Comparison of ENCODE assay signal across 8 cellular contexts in the genomic region with DNA sequence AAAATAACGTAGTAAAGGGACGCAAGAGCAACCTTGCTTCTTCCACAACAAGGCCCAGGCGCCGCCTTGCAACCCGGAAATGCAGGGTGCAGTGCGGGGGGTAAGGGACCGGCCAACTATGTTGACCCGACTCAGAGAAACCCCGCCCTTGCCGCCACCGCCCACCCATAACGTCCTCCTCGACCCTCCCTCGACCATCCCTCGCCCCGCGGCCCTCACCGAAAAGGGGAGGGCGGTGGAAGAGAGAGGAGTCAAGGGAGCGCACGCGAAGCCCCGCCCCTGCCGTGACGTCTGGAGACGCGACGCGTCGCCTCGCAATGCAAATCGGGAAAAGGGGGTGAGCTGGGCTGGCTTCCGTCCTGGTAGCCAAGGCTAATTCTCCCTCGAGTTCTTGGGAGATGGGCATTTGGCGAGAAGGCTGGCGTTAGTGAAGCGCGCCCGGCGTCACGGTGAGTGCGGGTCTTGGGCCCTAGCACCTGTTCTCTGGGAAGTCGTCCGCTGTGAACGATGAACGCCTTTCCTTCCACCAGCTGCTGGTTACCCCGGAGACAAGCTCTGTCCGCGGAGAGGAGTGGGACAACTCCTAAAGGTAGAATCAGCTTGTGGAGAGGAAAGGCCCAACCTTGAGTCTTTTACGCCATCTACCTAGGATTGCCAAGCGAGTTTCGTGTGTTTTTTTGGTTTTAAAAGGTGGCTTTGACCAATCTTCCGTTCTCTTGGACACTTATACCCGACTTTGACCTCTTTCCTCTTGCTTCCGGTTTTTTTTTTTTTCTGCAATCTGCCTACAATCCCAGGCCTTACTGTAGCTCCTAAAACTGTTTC. TPM values are rescaled to one million over a fixed set of nuclear protein-coding genes. Genes with fewer than 3 reads are reported as not detected.
DNase-seq lines count a peak whose midpoint lies in the region; ATAC-seq and TF ChIP-seq lines count a peak whose summit lies in the region.

A gene (plus strand): TSS at position 340 of the 825 bp plus-strand sequence. CDS start 14,669 bp downstream, outside the sequence.

- H3K4me3 ChIP-seq in Panc1 (ENCODE audit: low read depth in 2 of 2, low read length in 2 of 2) (peak within 1 kb of the TSS; percentile 90 to 96), esophagus (ENCODE audit: low read depth in 1 of 2, low read length in 2 of 2) (peak within 1 kb of the TSS; percentile 77 to 98), mucosa of stomach (ENCODE audit: low read length) (peak within 1 kb of the TSS; percentile 79)

- peaks cover 10% of the 10 kb centered on the region; the same call in 1 of the 2 replicates for H3K4me1 ChIP-seq in Panc1 (ENCODE audit: control insufficient read depth, insufficient read depth, low read length)
- H3K4me1 ChIP-seq in esophagus (ENCODE audit: control insufficient read depth in 2 of 2, insufficient read depth in 2 of 2, low read length in 1 of 2), result peaks cover 0 to 1% of the 10 kb centered on the region in 2 donors
- no peaks in the 10 kb centered on the region for H3K4me1 ChIP-seq in mucosa of stomach (ENCODE audit: control insufficient read depth, insufficient read depth, low read length)

- intact Hi-C loops in Panc1 (cut with micrococcal nuclease; ENCODE audit: unreplicated experiment), result no loop called here

- no peak for TF ChIP-seq CTCF in Panc1 (IDR thresholded peaks at IDR 0.05)

- no peaks in the 10 kb centered on the region for H3K9me3 ChIP-seq in Panc1 (ENCODE audit: control insufficient read depth, insufficient read depth, low read depth, low read length)
- no peaks in the 10 kb centered on the region for H3K9me3 ChIP-seq in esophagus (ENCODE audit: control insufficient read depth in 2 of 2, insufficient read depth in 1 of 2, low read depth in 1 of 2, low read length in 1 of 2)
- no peaks in the 10 kb centered on the region for H3K9me3 ChIP-seq in mucosa of stomach (ENCODE audit: control insufficient read depth, low read length)

- POLR2A ChIA-PET in Panc1 (lab: Charles Lee), result interaction anchor here (0.6 to 0.7 kb wide), 5 partner anchors 42 to 1434 kb away, joined by 3 to 10 read pairs (median 5); no protein-coding TSS in a partner anchor

- WGBS in esophagus, 2 donors, result 1% methylated on average over 55 of the region's 55 CpGs

- ATAC-seq in GM21723 (IDR thresholded peaks at IDR 0.05; ENCODE audit: unreplicated experiment), result peak; percentile 92
- peak; percentile 99 for ATAC-seq in Panc1
- peak; percentile 97 for ATAC-seq in activated T-cell treated with anti-CD3 and anti-CD28 coated beads, Interleukin-2, amount 50 U/mL, for 4 hours

- BruUV-seq in Panc1 (replicated peaks; lab: Mats Ljungman, UMichigan), result TSS peak; percentile 93

- no peaks in the 10 kb centered on the region for H3K9me3 Mint-ChIP-seq in activated T-cell treated with anti-CD3 and anti-CD28 coated beads, Interleukin-2, amount 50 U/mL, for 4 hours

- H3K9ac ChIP-seq in mucosa of stomach (ENCODE audit: low read length), result peak within 1 kb of the TSS; percentile 88

- CTCF ChIA-PET in Panc1 (lab: Charles Lee), result no interaction called here

- peaks cover 36% of the 10 kb centered on the region for H3K4me1 Mint-ChIP-seq in activated T-cell treated with anti-CD3 and anti-CD28 coated beads, Interleukin-2, amount 50 U/mL, for 4 hours (ENCODE audit: low read depth)

- no peaks in the 10 kb centered on the region for H3K27me3 ChIP-seq in Panc1 (ENCODE audit: control insufficient read depth, insufficient read depth, low read length)
- H3K27me3 ChIP-seq in esophagus (ENCODE audit: control insufficient read depth in 1 of 2, insufficient read depth in 2 of 2, low read length in 2 of 2), result no peaks in the 10 kb centered on the region
- H3K27me3 ChIP-seq in mucosa of stomach (ENCODE audit: control insufficient read depth, insufficient read depth, low read length), result no peaks in the 10 kb centered on the region

- H3K36me3 Mint-ChIP-seq in activated T-cell treated with anti-CD3 and anti-CD28 coated beads, Interleukin-2, amount 50 U/mL, for 4 hours (ENCODE audit: insufficient read depth), result peaks cover 4% of the 10 kb centered on the region

- H3K36me3 ChIP-seq in Panc1 (ENCODE audit: control insufficient read depth, insufficient read depth, low read length) (no peaks in the 10 kb centered on the region), esophagus (ENCODE audit: control insufficient read depth in 2 of 2, insufficient read depth in 2 of 2, low read length in 1 of 2) (no peaks in the 10 kb centered on the region), mucosa of stomach (ENCODE audit: control insufficient read depth, insufficient read depth, low read length) (no peaks in the 10 kb centered on the region)

- in situ Hi-C loops in Panc1 (cut with HindIII; ENCODE audit: low pct_unique_long_range_greater_than_20kb, low sequenced_read_pairs), result no loop called here

- DNase-seq in DMS53 (lab: John Stamatoyannopoulos, UW) (peak; percentile 99), KG1 (lab: John Stamatoyannopoulos, UW) (peak; percentile 94), Panc1 (ENCODE audit: low read depth, low spot score) (peak; percentile 93)
- peak; percentile 88 for DNase-seq in activated T-cell treated with anti-CD3 and anti-CD28 coated beads, Interleukin-2, amount 50 U/mL, for 4 hours
- peak; percentile 83 to 85 for DNase-seq in stimulated activated CD8-positive, alpha-beta memory T cell treated with anti-CD3 and anti-CD28 coated beads, Interleukin-7, amount 100 ng/mL, for 1 hour (ENCODE audit: low read depth in 2 of 2)

- H3K27ac ChIP-seq in Panc1 (ENCODE audit: low read length) (peak within 1 kb of the TSS; percentile 98), esophagus (ENCODE audit: low read depth in 2 of 2, low read length in 1 of 2) (peak within 1 kb of the TSS; percentile 91 to 98)

- H3K27me3 Mint-ChIP-seq in activated T-cell treated with anti-CD3 and anti-CD28 coated beads, Interleukin-2, amount 50 U/mL, for 4 hours (ENCODE audit: low read depth), result no peaks in the 10 kb centered on the region

- peak within 1 kb of the TSS; percentile 99 for H3K4me3 Mint-ChIP-seq in activated T-cell treated with anti-CD3 and anti-CD28 coated beads, Interleukin-2, amount 50 U/mL, for 4 hours

RNA-seq across cellular contexts. Expression of the gene that starts here (rescaled TPM):
- 57.3 TPM for total RNA-seq in Panc1 (2021; ENCODE audit: unreplicated experiment)
- 18.5 TPM for polyA plus RNA-seq in Panc1 (2012; ENCODE audit: insufficient read length)
- total RNA-seq in activated T-cell treated with anti-CD3 and anti-CD28 coated beads, Interleukin-2, amount 50 U/mL, for 4 hours, result 10 to 100 TPM; 40.7 to 47.3 (median 43.1) TPM
- 10 to 100 TPM; 18.6 to 20.1 TPM for polyA plus RNA-seq in esophagus

Comparison
In these comparisons a context has a peak if more than half of its experiments do, and no peak if none do; other contexts are left out.
1. Peak in every context shown above with its lines: DNase-seq, ATAC-seq, H3K4me3 ChIP-seq and H3K27ac ChIP-seq.